Comparison of ENCODE assay signal across 14 cellular contexts in the genomic region with DNA sequence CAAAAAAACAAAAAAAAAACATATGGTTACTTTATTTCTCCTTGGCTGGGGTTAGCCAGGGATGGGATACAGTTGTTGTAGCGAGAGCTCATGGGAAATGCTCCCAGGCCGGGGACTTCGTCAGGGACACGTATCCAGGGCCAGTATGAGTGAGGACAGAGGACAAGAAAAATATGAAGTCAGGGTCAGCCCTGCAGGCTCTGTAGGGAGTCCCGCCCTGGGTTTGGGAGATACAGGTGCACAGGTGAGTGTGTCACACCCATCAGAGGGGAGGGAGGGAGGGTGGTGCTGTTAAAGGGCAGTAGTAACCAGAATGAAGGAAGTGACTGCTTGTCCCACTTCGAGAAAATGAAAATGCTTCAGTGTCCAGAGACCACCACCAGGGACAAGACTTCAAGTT. TPM values are rescaled to one million over a fixed set of nuclear protein-coding genes. Genes with fewer than 3 reads are reported as not detected.
DNase-seq lines count a peak whose midpoint lies in the region; ATAC-seq and TF ChIP-seq lines count a peak whose summit lies in the region.
"Had no signal": no experiment of that assay in that cellular context is flagged by ENCODE, and none has a peak within 500 bp of the region (broad histone marks: within the 10 kb centered on the region; RNA-seq: fewer than 3 reads in every experiment).

No MANE protein-coding gene starts in this region.

- TF ChIP-seq CTCF in thoracic aorta (IDR thresholded peaks at IDR 0.05) (no peak), tibial nerve (IDR thresholded peaks at IDR 0.05) (no peak)

- CTCF ChIA-PET in activated naive CD4-positive, alpha-beta T cell treated with anti-CD3 and anti-CD28 coated beads, Interleukin-2, amount 10 ng/mL, durations not matched to agents 7 days and 5 days (lab: Charles Lee), result interaction anchor here (0.6 to 9.0 kb wide), 6 partner anchors 11 to 161 kb away, joined by 3 to 181 read pairs (median 6); no protein-coding TSS in a partner anchor

- no peaks in the 10 kb centered on the region for H3K27me3 Mint-ChIP-seq in activated naive CD4-positive, alpha-beta T cell treated with anti-CD3 and anti-CD28 coated beads, Interleukin-2, amount 10 ng/mL, durations not matched to agents 7 days and 5 days
- H3K27me3 Mint-ChIP-seq in activated T-helper 1 cell treated with anti-CD3 and anti-CD28 coated beads, Interleukin-12 subunit alpha, Interleukin-12 subunit beta, Interleukin-2, Interleukin-4 antibody, amounts not matched to agents 30 ng/mL and 10 ng/mL and 1 ng/mL, durations not matched to agents 14 hours and 24 hours and 36 hours (ENCODE audit: insufficient read depth), result no peaks in the 10 kb centered on the region

- H3K36me3 ChIP-seq in thoracic aorta (peaks cover 2% of the 10 kb centered on the region), tibial nerve (peaks cover 0 to 2% (median 0%) of the 10 kb centered on the region in 3 donors)

- H3K4me1 Mint-ChIP-seq in activated naive CD4-positive, alpha-beta T cell treated with anti-CD3 and anti-CD28 coated beads, Interleukin-2, amount 10 ng/mL, durations not matched to agents 7 days and 5 days, result peaks cover 26% of the 10 kb centered on the region
- peaks cover 33% of the 10 kb centered on the region for H3K4me1 Mint-ChIP-seq in activated T-helper 1 cell treated with anti-CD3 and anti-CD28 coated beads, Interleukin-12 subunit alpha, Interleukin-12 subunit beta, Interleukin-2, Interleukin-4 antibody, amounts not matched to agents 30 ng/mL and 10 ng/mL and 1 ng/mL, durations not matched to agents 14 hours and 24 hours and 36 hours (ENCODE audit: low read depth)

- H3K36me3 Mint-ChIP-seq in activated naive CD4-positive, alpha-beta T cell treated with anti-CD3 and anti-CD28 coated beads, Interleukin-2, amount 10 ng/mL, durations not matched to agents 7 days and 5 days, result peaks cover 23% of the 10 kb centered on the region
- peaks cover 21% of the 10 kb centered on the region for H3K36me3 Mint-ChIP-seq in activated T-helper 1 cell treated with anti-CD3 and anti-CD28 coated beads, Interleukin-12 subunit alpha, Interleukin-12 subunit beta, Interleukin-2, Interleukin-4 antibody, amounts not matched to agents 30 ng/mL and 10 ng/mL and 1 ng/mL, durations not matched to agents 14 hours and 24 hours and 36 hours (ENCODE audit: low read depth)

- H3K4me1 ChIP-seq in thoracic aorta (ENCODE audit: control insufficient read depth in 1 of 2, low read depth in 2 of 2) (peaks cover 35 to 72% of the 10 kb centered on the region in 2 donors), tibial nerve (peaks cover 0 to 41% (median 2%) of the 10 kb centered on the region in 4 donors)

- TF ChIP-seq POLR2A in tibial nerve (IDR thresholded peaks at IDR 0.05), result no peak

- no peaks in the 10 kb centered on the region for H3K9me3 Mint-ChIP-seq in activated naive CD4-positive, alpha-beta T cell treated with anti-CD3 and anti-CD28 coated beads, Interleukin-2, amount 10 ng/mL, durations not matched to agents 7 days and 5 days
- no peaks in the 10 kb centered on the region for H3K9me3 Mint-ChIP-seq in activated T-helper 1 cell treated with anti-CD3 and anti-CD28 coated beads, Interleukin-12 subunit alpha, Interleukin-12 subunit beta, Interleukin-2, Interleukin-4 antibody, amounts not matched to agents 30 ng/mL and 10 ng/mL and 1 ng/mL, durations not matched to agents 14 hours and 24 hours and 36 hours
- H3K9me3 Mint-ChIP-seq: endodermal cell had no signal

- H3K4me3 Mint-ChIP-seq in activated naive CD4-positive, alpha-beta T cell treated with anti-CD3 and anti-CD28 coated beads, Interleukin-2, amount 10 ng/mL, durations not matched to agents 7 days and 5 days, result no peak overlapping the region
- H3K4me3 Mint-ChIP-seq in activated T-helper 1 cell treated with anti-CD3 and anti-CD28 coated beads, Interleukin-12 subunit alpha, Interleukin-12 subunit beta, Interleukin-2, Interleukin-4 antibody, amounts not matched to agents 30 ng/mL and 10 ng/mL and 1 ng/mL, durations not matched to agents 14 hours and 24 hours and 36 hours, result no peak overlapping the region
- H3K4me3 Mint-ChIP-seq: endodermal cell had no signal

- H3K9me3 ChIP-seq in thoracic aorta (no peaks in the 10 kb centered on the region), tibial nerve (no peaks in the 10 kb centered on the region)
- H3K9me3 ChIP-seq: heart left ventricle had no signal

- H3K27ac Mint-ChIP-seq in activated naive CD4-positive, alpha-beta T cell treated with anti-CD3 and anti-CD28 coated beads, Interleukin-2, amount 10 ng/mL, durations not matched to agents 7 days and 5 days, result peak overlapping the region; percentile 74
- peak overlapping the region; percentile 68 for H3K27ac Mint-ChIP-seq in activated T-helper 1 cell treated with anti-CD3 and anti-CD28 coated beads, Interleukin-12 subunit alpha, Interleukin-12 subunit beta, Interleukin-2, Interleukin-4 antibody, amounts not matched to agents 30 ng/mL and 10 ng/mL and 1 ng/mL, durations not matched to agents 14 hours and 24 hours and 36 hours

- no peak overlapping the region for H3K4me3 ChIP-seq in thoracic aorta
- no peak overlapping the region for H3K4me3 ChIP-seq in tibial nerve
- H3K4me3 ChIP-seq: heart left ventricle had no signal

- intact Hi-C loops in activated T-helper 1 cell treated with anti-CD3 and anti-CD28 coated beads, Interleukin-12 subunit alpha, Interleukin-12 subunit beta, Interleukin-2, Interleukin-4 antibody, amounts not matched to agents 30 ng/mL and 10 ng/mL and 1 ng/mL, durations not matched to agents 14 hours and 24 hours and 36 hours (cut with micrococcal nuclease), result no loop called here
- intact Hi-C loops in left colon (cut with DNase I, micrococcal nuclease), result loop anchor here (10.0 kb wide), 3 partner anchors 68 to 158 kb away; a partner anchor contains a TSS

- no peak for DNase-seq in activated naive CD4-positive, alpha-beta T cell treated with anti-CD3 and anti-CD28 coated beads, Interleukin-2, amount 10 ng/mL, durations not matched to agents 7 days and 5 days
- no peak for DNase-seq in activated naive CD4-positive, alpha-beta T cell treated with Interleukin-2 at 50 U/mL for 16 hours
- DNase-seq in activated T-helper 1 cell treated with anti-CD3 and anti-CD28 coated beads, Interleukin-12 subunit alpha, Interleukin-12 subunit beta, Interleukin-2, Interleukin-4 antibody, amounts not matched to agents 30 ng/mL and 10 ng/mL and 1 ng/mL, durations not matched to agents 14 hours and 24 hours and 36 hours (ENCODE audit: low spot score), result no peak
- no peak for DNase-seq in left colon
- no peak for DNase-seq in thoracic aorta (ENCODE audit: low spot score)
- DNase-seq in retina, result no peak
- DNase-seq in tibial nerve (ENCODE audit: low spot score in 2 of 2), result no peak
- DNase-seq: anterior cingulate cortex, DND-41, endodermal cell, heart left ventricle, left cardiac atrium, NCI-H2171 had no signal

- TF ChIP-seq EP300 in tibial nerve (IDR thresholded peaks at IDR 0.05), result no peak

- 89 to 92% methylated on average over 6 of the region's 6 CpGs for WGBS in tibial nerve, 2 donors

- peak overlapping the region; percentile 61 to 90 for H3K27ac ChIP-seq in thoracic aorta
- H3K27ac ChIP-seq in tibial nerve, result peak overlapping the region in 1 of 4 donors; percentile 40

- H3K27me3 ChIP-seq in thoracic aorta (replicated peaks; ENCODE audit: insufficient read depth), result no peaks in the 10 kb centered on the region
- H3K27me3 ChIP-seq in tibial nerve, result no peaks in the 10 kb centered on the region
- H3K27me3 ChIP-seq: heart left ventricle had no signal

- ATAC-seq in left colon (peak; percentile 63), thoracic aorta (ENCODE audit: insufficient number of reproducible peaks, low FRiP score, low read depth) (no peak), HG02885 (IDR thresholded peaks at IDR 0.05; ENCODE audit: poor library complexity, unreplicated experiment) (no peak)
- ATAC-seq: heart left ventricle, left cardiac atrium had no signal

RNA-seq across cellular contexts. Expression of a gene that starts 55.6 kb away (rescaled TPM):
- 0.49 and 1.1 TPM in 2 replicates for total RNA-seq in activated T-helper 1 cell treated with anti-CD3 and anti-CD28 coated beads, Interleukin-12 subunit alpha, Interleukin-12 subunit beta, Interleukin-2, Interleukin-4 antibody, amounts not matched to agents 30 ng/mL and 10 ng/mL and 1 ng/mL, durations not matched to agents 14 hours and 24 hours and 36 hours
- under 1 TPM; 0.34 to 0.52 TPM for total RNA-seq in left colon
- total RNA-seq in thoracic aorta, result 1 to 10 TPM; 1.6 to 7.1 TPM
- total RNA-seq in tibial nerve, result under 1 TPM; under 0.01 to 0.59 (median 0.36) TPM
